Comparison of ENCODE assay signal across 28 cellular contexts in genomic region chr2:223980397-223980735, GRCh38.
"Had no signal": no experiment of that assay in that cellular context is flagged by ENCODE, and none has a peak within 500 bp of the region (broad histone marks: within the 10 kb centered on the region; RNA-seq: fewer than 3 reads in every experiment).

No MANE protein-coding gene starts in this region.

- H3K27ac ChIP-seq: body of pancreas, colonic mucosa, heart left ventricle had no signal

- H3K36me3 ChIP-seq: colonic mucosa had no signal

- H3K27me3 ChIP-seq: body of pancreas, colonic mucosa, heart left ventricle had no signal

- FAIRE-seq: frontal cortex had no signal

- H3K27me3 Mint-ChIP-seq: activated CD4-positive, alpha-beta memory T cell treated with anti-CD3 and anti-CD28 coated beads, Interleukin-2, amount 10 ng/mL, durations not matched to agents 7 days and 5 days; activated CD4-positive, alpha-beta T cell treated with anti-CD3 and anti-CD28 coated beads, Interleukin-2, amount 10 ng/mL, durations not matched to agents 7 days and 5 days; activated naive CD8-positive, alpha-beta T cell; activated T-cell treated with anti-CD3 and anti-CD28 coated beads, Interleukin-2, amount 50 U/mL, for 24 hours had no signal

- H3K4me3 ChIP-seq: body of pancreas, colonic mucosa, heart left ventricle had no signal

- H3K9me3 Mint-ChIP-seq: activated CD4-positive, alpha-beta memory T cell treated with anti-CD3 and anti-CD28 coated beads, Interleukin-2, amount 10 ng/mL, durations not matched to agents 7 days and 5 days; activated CD4-positive, alpha-beta T cell treated with anti-CD3 and anti-CD28 coated beads, Interleukin-2, amount 10 ng/mL, durations not matched to agents 7 days and 5 days; activated T-cell treated with anti-CD3 and anti-CD28 coated beads, Interleukin-2, amount 50 U/mL, for 24 hours; activated T-helper 17 cell treated with anti-CD3 and anti-CD28 coated beads, Interleukin-2, amount 50 U/mL, for 72 hours; endodermal cell; WTC11 had no signal

- H3K27ac Mint-ChIP-seq: activated CD4-positive, alpha-beta memory T cell treated with anti-CD3 and anti-CD28 coated beads, Interleukin-2, amount 10 ng/mL, durations not matched to agents 7 days and 5 days; activated CD4-positive, alpha-beta T cell treated with anti-CD3 and anti-CD28 coated beads, Interleukin-2, amount 10 ng/mL, durations not matched to agents 7 days and 5 days; activated naive CD8-positive, alpha-beta T cell; activated T-cell treated with anti-CD3 and anti-CD28 coated beads, Interleukin-2, amount 50 U/mL, for 24 hours; activated T-helper 17 cell treated with anti-CD3 and anti-CD28 coated beads, Interleukin-2, amount 50 U/mL, for 72 hours; endodermal cell; WTC11 had no signal

- ATAC-seq: activated T-helper 17 cell treated with anti-CD3 and anti-CD28 coated beads, Interleukin-2, amount 50 U/mL, for 72 hours; body of pancreas; esophagus mucosa; heart left ventricle; WTC11 had no signal

- DNase-seq: activated CD4-positive, alpha-beta memory T cell treated with anti-CD3 and anti-CD28 coated beads, Interleukin-2, amount 10 ng/mL, durations not matched to agents 7 days and 5 days; activated CD4-positive, alpha-beta T cell treated with anti-CD3 and anti-CD28 coated beads for 1 hour; activated CD4-positive, alpha-beta T cell treated with anti-CD3 and anti-CD28 coated beads for 4 hours; activated CD4-positive, alpha-beta T cell treated with anti-CD3 and anti-CD28 coated beads, Interleukin-2, amount 10 ng/mL, durations not matched to agents 7 days and 5 days; activated CD4-positive, alpha-beta T cell treated with anti-CD3 and anti-CD28 coated beads, Interleukin-2, amount 50 U/mL, for 4 hours; activated CD8-positive, alpha-beta memory T cell treated with anti-CD3 and anti-CD28 coated beads, Interleukin-2, amount 50 U/mL, for 48 hours; activated effector memory CD4-positive, alpha-beta T cell treated with Interleukin-2 at 50 U/mL for 16 hours; activated gamma-delta T cell treated with Interleukin-2 at 50 U/mL for 16 hours; activated naive CD4-positive, alpha-beta T cell treated with anti-CD3 and anti-CD28 coated beads, Interleukin-2, amount 50 U/mL, for 16 hours; activated naive CD4-positive, alpha-beta T cell treated with Interleukin-2 at 50 U/mL for 16 hours; activated T-cell treated with anti-CD3 and anti-CD28 coated beads for 4 hours; activated T-cell treated with anti-CD3 and anti-CD28 coated beads, Interleukin-2, amount 50 U/mL, for 24 hours; amniotic stem cell; anterior cingulate cortex; body of pancreas; caudate nucleus; colonic mucosa; effector memory CD4-positive, alpha-beta T cell; endodermal cell; foreskin fibroblast; glutamatergic neuron; heart left ventricle; T-helper 2 cell had no signal

- H3K4me1 Mint-ChIP-seq: activated T-helper 17 cell treated with anti-CD3 and anti-CD28 coated beads, Interleukin-2, amount 50 U/mL, for 72 hours; endodermal cell; WTC11 had no signal

- H3K9me3 ChIP-seq: body of pancreas, colonic mucosa, heart left ventricle had no signal

- H3K4me3 Mint-ChIP-seq: activated CD4-positive, alpha-beta memory T cell treated with anti-CD3 and anti-CD28 coated beads, Interleukin-2, amount 10 ng/mL, durations not matched to agents 7 days and 5 days; activated CD4-positive, alpha-beta T cell treated with anti-CD3 and anti-CD28 coated beads, Interleukin-2, amount 10 ng/mL, durations not matched to agents 7 days and 5 days; activated naive CD8-positive, alpha-beta T cell; activated T-cell treated with anti-CD3 and anti-CD28 coated beads, Interleukin-2, amount 50 U/mL, for 24 hours; activated T-helper 17 cell treated with anti-CD3 and anti-CD28 coated beads, Interleukin-2, amount 50 U/mL, for 72 hours; endodermal cell; WTC11 had no signal

- H3K4me1 ChIP-seq: body of pancreas, colonic mucosa, heart left ventricle had no signal
